Comparison of ENCODE assay signal across 14 cellular contexts in genomic region chr5:115429345-115429940, GRCh38.
"Had no signal": no experiment of that assay in that cellular context is flagged by ENCODE, and none has a peak within 500 bp of the region (broad histone marks: within the 10 kb centered on the region; RNA-seq: fewer than 3 reads in every experiment).

No MANE protein-coding gene starts in this region.

- H3K4me3 ChIP-seq: cardiac muscle cell, smooth muscle cell, suprapubic skin had no signal

- H3K36me3 ChIP-seq: cardiac muscle cell, suprapubic skin had no signal

- H3K27ac ChIP-seq: cardiac muscle cell, suprapubic skin had no signal

- H3K9me3 ChIP-seq: suprapubic skin had no signal

- ATAC-seq: activated CD8-positive, alpha-beta memory T cell treated with anti-CD3 and anti-CD28 coated beads, Interleukin-2, amount 10 ng/mL, durations not matched to agents 7 days and 5 days; right cardiac atrium; stimulated activated naive CD8-positive, alpha-beta T cell treated with anti-CD3 and anti-CD28 coated beads, Interleukin-15, Interleukin-2, amounts not matched to agents 100 U/mL and 50 U/mL, for 24 hours had no signal

- DNase-seq: activated CD4-positive, alpha-beta memory T cell treated with anti-CD3 and anti-CD28 coated beads for 36 hours; activated CD8-positive, alpha-beta memory T cell treated with anti-CD3 and anti-CD28 coated beads, Interleukin-2, amount 10 ng/mL, durations not matched to agents 7 days and 5 days; activated naive CD4-positive, alpha-beta T cell treated with anti-CD3 and anti-CD28 coated beads, Interleukin-2, amount 10 ng/mL, durations not matched to agents 7 days and 5 days; activated T-cell treated with anti-CD3 and anti-CD28 coated beads, Interleukin-2, amount 50 U/mL, for 1 hour; hippocampal formation; kidney; nephron progenitor cell; occipital lobe; right cardiac atrium; stimulated activated naive CD8-positive, alpha-beta T cell treated with anti-CD3 and anti-CD28 coated beads, Interleukin-15, Interleukin-2, amounts not matched to agents 100 U/mL and 50 U/mL, for 24 hours; T1000 had no signal

- FAIRE-seq: kidney had no signal

- H3K27me3 ChIP-seq: cardiac muscle cell, suprapubic skin had no signal
